ENCODE assay signal across 1 cellular context in the genomic region with DNA sequence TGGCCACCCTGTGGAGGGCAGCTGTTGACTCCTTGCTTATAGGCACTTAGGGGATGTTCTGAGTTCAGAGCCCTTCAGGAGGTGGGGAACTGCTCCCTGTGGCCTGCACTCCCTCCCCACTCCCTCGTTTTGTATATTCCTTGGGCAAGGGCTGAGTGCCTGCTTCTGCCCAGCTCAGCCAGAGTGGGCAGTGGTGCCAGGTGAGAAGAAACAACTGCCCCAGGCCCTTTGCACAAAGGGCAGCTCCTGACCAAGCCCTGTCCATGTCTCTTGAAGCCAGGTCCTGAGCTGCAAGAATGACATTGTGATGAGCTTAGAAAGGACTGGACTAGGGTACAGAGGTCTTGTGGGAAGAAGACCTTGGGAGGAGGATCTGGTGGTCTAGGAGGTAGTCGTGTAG.
TF ChIP-seq lines count a peak whose summit lies in the region.

No MANE protein-coding gene starts in this region.

TF ChIP-seq in GM23338, 12 proteins besides CTCF, POLR2A, EP300 and RAD21 (continued from another document):
- TF ChIP-seq, protein P1, sequence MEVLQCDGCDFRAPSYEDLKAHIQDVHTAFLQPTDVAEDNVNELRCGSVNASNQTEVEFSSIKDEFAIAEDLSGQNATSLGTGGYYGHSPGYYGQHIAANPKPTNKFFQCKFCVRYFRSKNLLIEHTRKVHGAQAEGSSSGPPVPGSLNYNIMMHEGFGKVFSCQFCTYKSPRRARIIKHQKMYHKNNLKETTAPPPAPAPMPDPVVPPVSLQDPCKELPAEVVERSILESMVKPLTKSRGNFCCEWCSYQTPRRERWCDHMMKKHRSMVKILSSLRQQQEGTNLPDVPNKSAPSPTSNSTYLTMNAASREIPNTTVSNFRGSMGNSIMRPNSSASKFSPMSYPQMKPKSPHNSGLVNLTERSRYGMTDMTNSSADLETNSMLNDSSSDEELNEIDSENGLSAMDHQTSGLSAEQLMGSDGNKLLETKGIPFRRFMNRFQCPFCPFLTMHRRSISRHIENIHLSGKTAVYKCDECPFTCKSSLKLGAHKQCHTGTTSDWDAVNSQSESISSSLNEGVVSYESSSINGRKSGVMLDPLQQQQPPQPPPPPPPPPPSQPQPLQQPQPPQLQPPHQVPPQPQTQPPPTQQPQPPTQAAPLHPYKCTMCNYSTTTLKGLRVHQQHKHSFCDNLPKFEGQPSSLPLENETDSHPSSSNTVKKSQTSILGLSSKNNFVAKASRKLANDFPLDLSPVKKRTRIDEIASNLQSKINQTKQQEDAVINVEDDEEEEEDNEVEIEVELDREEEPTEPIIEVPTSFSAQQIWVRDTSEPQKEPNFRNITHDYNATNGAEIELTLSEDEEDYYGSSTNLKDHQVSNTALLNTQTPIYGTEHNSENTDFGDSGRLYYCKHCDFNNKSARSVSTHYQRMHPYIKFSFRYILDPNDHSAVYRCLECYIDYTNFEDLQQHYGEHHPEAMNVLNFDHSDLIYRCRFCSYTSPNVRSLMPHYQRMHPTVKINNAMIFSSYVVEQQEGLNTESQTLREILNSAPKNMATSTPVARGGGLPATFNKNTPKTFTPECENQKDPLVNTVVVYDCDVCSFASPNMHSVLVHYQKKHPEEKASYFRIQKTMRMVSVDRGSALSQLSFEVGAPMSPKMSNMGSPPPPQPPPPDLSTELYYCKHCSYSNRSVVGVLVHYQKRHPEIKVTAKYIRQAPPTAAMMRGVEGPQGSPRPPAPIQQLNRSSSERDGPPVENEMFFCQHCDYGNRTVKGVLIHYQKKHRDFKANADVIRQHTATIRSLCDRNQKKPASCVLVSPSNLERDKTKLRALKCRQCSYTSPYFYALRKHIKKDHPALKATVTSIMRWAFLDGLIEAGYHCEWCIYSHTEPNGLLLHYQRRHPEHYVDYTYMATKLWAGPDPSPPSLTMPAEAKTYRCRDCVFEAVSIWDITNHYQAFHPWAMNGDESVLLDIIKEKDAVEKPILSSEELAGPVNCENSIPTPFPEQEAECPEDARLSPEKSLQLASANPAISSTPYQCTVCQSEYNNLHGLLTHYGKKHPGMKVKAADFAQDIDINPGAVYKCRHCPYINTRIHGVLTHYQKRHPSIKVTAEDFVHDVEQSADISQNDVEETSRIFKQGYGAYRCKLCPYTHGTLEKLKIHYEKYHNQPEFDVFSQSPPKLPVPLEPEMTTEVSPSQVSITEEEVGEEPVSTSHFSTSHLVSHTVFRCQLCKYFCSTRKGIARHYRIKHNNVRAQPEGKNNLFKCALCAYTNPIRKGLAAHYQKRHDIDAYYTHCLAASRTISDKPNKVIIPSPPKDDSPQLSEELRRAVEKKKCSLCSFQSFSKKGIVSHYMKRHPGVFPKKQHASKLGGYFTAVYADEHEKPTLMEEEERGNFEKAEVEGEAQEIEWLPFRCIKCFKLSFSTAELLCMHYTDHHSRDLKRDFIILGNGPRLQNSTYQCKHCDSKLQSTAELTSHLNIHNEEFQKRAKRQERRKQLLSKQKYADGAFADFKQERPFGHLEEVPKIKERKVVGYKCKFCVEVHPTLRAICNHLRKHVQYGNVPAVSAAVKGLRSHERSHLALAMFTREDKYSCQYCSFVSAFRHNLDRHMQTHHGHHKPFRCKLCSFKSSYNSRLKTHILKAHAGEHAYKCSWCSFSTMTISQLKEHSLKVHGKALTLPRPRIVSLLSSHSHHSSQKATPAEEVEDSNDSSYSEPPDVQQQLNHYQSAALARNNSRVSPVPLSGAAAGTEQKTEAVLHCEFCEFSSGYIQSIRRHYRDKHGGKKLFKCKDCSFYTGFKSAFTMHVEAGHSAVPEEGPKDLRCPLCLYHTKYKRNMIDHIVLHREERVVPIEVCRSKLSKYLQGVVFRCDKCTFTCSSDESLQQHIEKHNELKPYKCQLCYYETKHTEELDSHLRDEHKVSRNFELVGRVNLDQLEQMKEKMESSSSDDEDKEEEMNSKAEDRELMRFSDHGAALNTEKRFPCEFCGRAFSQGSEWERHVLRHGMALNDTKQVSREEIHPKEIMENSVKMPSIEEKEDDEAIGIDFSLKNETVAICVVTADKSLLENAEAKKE (CRISPR knock-in tag; IDR thresholded peaks at IDR 0.05), result no peak
- no peak for TF ChIP-seq ZNF331 (CRISPR knock-in tag; IDR thresholded peaks at IDR 0.05; ENCODE audit: low read depth)
- no peak for TF ChIP-seq STAT1 (IDR thresholded peaks at IDR 0.05; ENCODE audit: unreplicated experiment)
- TF ChIP-seq, protein P2, sequence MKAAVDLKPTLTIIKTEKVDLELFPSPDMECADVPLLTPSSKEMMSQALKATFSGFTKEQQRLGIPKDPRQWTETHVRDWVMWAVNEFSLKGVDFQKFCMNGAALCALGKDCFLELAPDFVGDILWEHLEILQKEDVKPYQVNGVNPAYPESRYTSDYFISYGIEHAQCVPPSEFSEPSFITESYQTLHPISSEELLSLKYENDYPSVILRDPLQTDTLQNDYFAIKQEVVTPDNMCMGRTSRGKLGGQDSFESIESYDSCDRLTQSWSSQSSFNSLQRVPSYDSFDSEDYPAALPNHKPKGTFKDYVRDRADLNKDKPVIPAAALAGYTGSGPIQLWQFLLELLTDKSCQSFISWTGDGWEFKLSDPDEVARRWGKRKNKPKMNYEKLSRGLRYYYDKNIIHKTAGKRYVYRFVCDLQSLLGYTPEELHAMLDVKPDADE (IDR thresholded peaks at IDR 0.05), result no peak
- TF ChIP-seq, protein P3, sequence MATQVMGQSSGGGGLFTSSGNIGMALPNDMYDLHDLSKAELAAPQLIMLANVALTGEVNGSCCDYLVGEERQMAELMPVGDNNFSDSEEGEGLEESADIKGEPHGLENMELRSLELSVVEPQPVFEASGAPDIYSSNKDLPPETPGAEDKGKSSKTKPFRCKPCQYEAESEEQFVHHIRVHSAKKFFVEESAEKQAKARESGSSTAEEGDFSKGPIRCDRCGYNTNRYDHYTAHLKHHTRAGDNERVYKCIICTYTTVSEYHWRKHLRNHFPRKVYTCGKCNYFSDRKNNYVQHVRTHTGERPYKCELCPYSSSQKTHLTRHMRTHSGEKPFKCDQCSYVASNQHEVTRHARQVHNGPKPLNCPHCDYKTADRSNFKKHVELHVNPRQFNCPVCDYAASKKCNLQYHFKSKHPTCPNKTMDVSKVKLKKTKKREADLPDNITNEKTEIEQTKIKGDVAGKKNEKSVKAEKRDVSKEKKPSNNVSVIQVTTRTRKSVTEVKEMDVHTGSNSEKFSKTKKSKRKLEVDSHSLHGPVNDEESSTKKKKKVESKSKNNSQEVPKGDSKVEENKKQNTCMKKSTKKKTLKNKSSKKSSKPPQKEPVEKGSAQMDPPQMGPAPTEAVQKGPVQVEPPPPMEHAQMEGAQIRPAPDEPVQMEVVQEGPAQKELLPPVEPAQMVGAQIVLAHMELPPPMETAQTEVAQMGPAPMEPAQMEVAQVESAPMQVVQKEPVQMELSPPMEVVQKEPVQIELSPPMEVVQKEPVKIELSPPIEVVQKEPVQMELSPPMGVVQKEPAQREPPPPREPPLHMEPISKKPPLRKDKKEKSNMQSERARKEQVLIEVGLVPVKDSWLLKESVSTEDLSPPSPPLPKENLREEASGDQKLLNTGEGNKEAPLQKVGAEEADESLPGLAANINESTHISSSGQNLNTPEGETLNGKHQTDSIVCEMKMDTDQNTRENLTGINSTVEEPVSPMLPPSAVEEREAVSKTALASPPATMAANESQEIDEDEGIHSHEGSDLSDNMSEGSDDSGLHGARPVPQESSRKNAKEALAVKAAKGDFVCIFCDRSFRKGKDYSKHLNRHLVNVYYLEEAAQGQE (IDR thresholded peaks at IDR 0.05; ENCODE audit: unreplicated experiment), result no peak
- TF ChIP-seq JUNB (IDR thresholded peaks at IDR 0.05; ENCODE audit: unreplicated experiment), result no peak
- no peak for TF ChIP-seq ZNF114 (CRISPR knock-in tag; IDR thresholded peaks at IDR 0.05)
- TF ChIP-seq EZH2 (IDR thresholded peaks at IDR 0.05; ENCODE audit: low read depth, unreplicated experiment), result no peak
- no peak for TF ChIP-seq POLR2AphosphoS5 (IDR thresholded peaks at IDR 0.05; ENCODE audit: low read depth)
